1 cellular context compared by ENCODE assay signal in genomic region chr1:27621067-27621920, GRCh38.
TF ChIP-seq lines count a peak whose summit lies in the region.

No MANE protein-coding gene starts in this region.

TF ChIP-seq in GM12878, 131 proteins besides CTCF, POLR2A, EP300 and RAD21:
- TF ChIP-seq POU2F2 (IDR thresholded peaks at IDR 0.05; ENCODE audit: borderline replicate concordance, low read depth, low read length) (no peak), MXI1 (IDR thresholded peaks at IDR 0.05; ENCODE audit: low read depth, low read length) (no peak), ZBTB11 (CRISPR knock-in tag; IDR thresholded peaks at IDR 0.05) (no peak), PAX5 (IDR thresholded peaks at IDR 0.05; ENCODE audit: borderline replicate concordance, low read depth, low read length) (no peak), BMI1 (IDR thresholded peaks at IDR 0.05; ENCODE audit: borderline replicate concordance) (no peak), IRF5 (IDR thresholded peaks at IDR 0.05; ENCODE audit: borderline replicate concordance) (no peak), MAX (IDR thresholded peaks at IDR 0.05; ENCODE audit: low read depth, low read length) (no peak), SMAD5 (IDR thresholded peaks at IDR 0.05; ENCODE audit: low read depth) (no peak), ZNF207 (IDR thresholded peaks at IDR 0.05; ENCODE audit: borderline replicate concordance) (no peak), ETV6 (conservative IDR thresholded peaks at IDR 0.05 in 1 of 2, IDR thresholded peaks at IDR 0.05 in 1 of 2; ENCODE audit: borderline replicate concordance in 1 of 2, low read depth in 1 of 2) (no peak), FOXK2 (IDR thresholded peaks at IDR 0.05) (no peak), RB1 (IDR thresholded peaks at IDR 0.05; ENCODE audit: borderline replicate concordance) (no peak), SMC3 (IDR thresholded peaks at IDR 0.05; ENCODE audit: borderline replicate concordance, low read length) (no peak), NR2F1 (conservative IDR thresholded peaks at IDR 0.05) (no peak)
